21 cellular contexts compared by ENCODE assay signal in genomic region chr17:79538291-79538690, GRCh38.
DNase-seq lines count a peak whose midpoint lies in the region; ATAC-seq, FAIRE-seq and TF ChIP-seq lines count a peak whose summit lies in the region.
"Had no signal": no experiment of that assay in that cellular context is flagged by ENCODE, and none has a peak within 500 bp of the region (broad histone marks: within the 10 kb centered on the region; RNA-seq: fewer than 3 reads in every experiment).

No MANE protein-coding gene starts in this region.

- TF ChIP-seq CTCF in chondrocyte (IDR thresholded peaks at IDR 0.05) (no peak), spleen (IDR thresholded peaks at IDR 0.05 in 8 of 11, conservative IDR thresholded peaks at IDR 0.05 in 3 of 11) (no peak), Caco-2 (IDR thresholded peaks at IDR 0.05; ENCODE audit: insufficient read depth in 1 of 2, low read depth in 1 of 2, low read length in 1 of 2, severe bottlenecking in 1 of 2, unreplicated experiment in 1 of 2) (no peak)

- peaks cover 10 to 57% (median 37%) of the 10 kb centered on the region in 10 experiments for H3K4me1 ChIP-seq in BLaER1 treated with 17β-estradiol and CSF1 and Interleukin-3, amounts not matched to agents 10 nM and 100 nM
- H3K4me1 ChIP-seq in neuronal stem cell (ENCODE audit: control insufficient read depth in 2 of 2, insufficient read depth in 1 of 2, low read depth in 1 of 2, low read length in 2 of 2) = no peaks in the 10 kb centered on the region
- H3K4me1 ChIP-seq in spleen = peaks cover 0 to 12% (median 0%) of the 10 kb centered on the region in 6 donors
- H3K4me1 ChIP-seq in Caco-2 = no peaks in the 10 kb centered on the region
- H3K4me1 ChIP-seq: HAP-1 had no signal

- H2AFZ ChIP-seq in neuronal stem cell (ENCODE audit: low read length) = no peak overlapping the region

- H3K27ac ChIP-seq in BLaER1 treated with 17β-estradiol and CSF1 and Interleukin-3, amounts not matched to agents 10 nM and 100 nM = no peak overlapping the region
- H3K27ac ChIP-seq in neuronal stem cell (replicated peaks; ENCODE audit: low read length) = no peak overlapping the region
- H3K27ac ChIP-seq in spleen = no peak overlapping the region

- no peaks in the 10 kb centered on the region for H3K27me3 ChIP-seq in BLaER1 treated with 17β-estradiol and CSF1 and Interleukin-3, amounts not matched to agents 10 nM and 100 nM
- H3K27me3 ChIP-seq in neuronal stem cell (ENCODE audit: control insufficient read depth in 3 of 3, insufficient read depth in 3 of 3, low read depth in 1 of 3, low read length in 3 of 3) (peaks cover 0 to 42% (median 0%) of the 10 kb centered on the region in 3 experiments), spleen (replicated peaks in 1 of 7) (peaks cover 0 to 74% (median 6%) of the 10 kb centered on the region in 7 donors), Caco-2 (replicated peaks; ENCODE audit: control insufficient read depth, insufficient read depth, low read length) (no peaks in the 10 kb centered on the region; the same call in 1 of the 2 replicates)

- no peaks in the 10 kb centered on the region; a peak in 1 of 22 replicates for H4K20me1 ChIP-seq in BLaER1 treated with 17β-estradiol and CSF1 and Interleukin-3, amounts not matched to agents 10 nM and 100 nM

- H2BK5ac ChIP-seq in neuronal stem cell (ENCODE audit: low read length) = no peak overlapping the region

- H3K27ac Mint-ChIP-seq in chondrocyte (ENCODE audit: unreplicated experiment) = no peak overlapping the region
- H3K27ac Mint-ChIP-seq in Caco-2 (ENCODE audit: unreplicated experiment) = no peak overlapping the region
- H3K27ac Mint-ChIP-seq: CD14-positive monocyte; CD4-positive, alpha-beta T cell; CD8-positive, alpha-beta memory T cell; HFFc6 had no signal

- H3K18ac ChIP-seq in neuronal stem cell (ENCODE audit: low read length) = peak overlapping the region; percentile 81

- H3K9me3 Mint-ChIP-seq in chondrocyte (ENCODE audit: low read depth) (no peaks in the 10 kb centered on the region), Caco-2 (ENCODE audit: unreplicated experiment) (no peaks in the 10 kb centered on the region)
- H3K9me3 Mint-ChIP-seq: CD4-positive, alpha-beta T cell; CD8-positive, alpha-beta memory T cell had no signal

- CTCF ChIA-PET in Caco-2 (lab: Charles Lee) = no interaction called here

- H3K27me3 Mint-ChIP-seq in chondrocyte (ENCODE audit: low read depth) (peaks cover 28% of the 10 kb centered on the region), Caco-2 (ENCODE audit: insufficient read depth, unreplicated experiment) (peaks cover 6% of the 10 kb centered on the region)

- POLR2A ChIA-PET in Caco-2 (lab: Charles Lee) = no interaction called here

- no peak overlapping the region for H3K4ac ChIP-seq in neuronal stem cell (ENCODE audit: low read length)

- no peaks in the 10 kb centered on the region for H3K36me3 Mint-ChIP-seq in chondrocyte (ENCODE audit: low read depth)
- H3K36me3 Mint-ChIP-seq in Caco-2 (ENCODE audit: insufficient read depth, unreplicated experiment) = no peaks in the 10 kb centered on the region
- H3K36me3 Mint-ChIP-seq: CD14-positive monocyte had no signal

- no peaks in the 10 kb centered on the region for H3K9me3 ChIP-seq in BLaER1 treated with 17β-estradiol and CSF1 and Interleukin-3, amounts not matched to agents 10 nM and 100 nM (replicated peaks in 1 of 11)
- H3K9me3 ChIP-seq in neuronal stem cell (replicated peaks in 1 of 2; ENCODE audit: control insufficient read depth in 2 of 2, insufficient read depth in 1 of 2, low read depth in 1 of 2, low read length in 2 of 2) (no peaks in the 10 kb centered on the region), spleen (no peaks in the 10 kb centered on the region), Caco-2 (no peaks in the 10 kb centered on the region)
- H3K9me3 ChIP-seq: HAP-1 had no signal

- intact Hi-C loops in spleen (cut with DNase I; ENCODE audit: low total_unique reads) (no loop called here), Caco-2 (cut with micrococcal nuclease; ENCODE audit: unreplicated experiment) (no loop called here)

- no CpG with 5 or more reads among the region's 6 CpGs for WGBS in neuronal stem cell (ENCODE audit: extremely low coverage in 2 of 2, insufficient read length in 2 of 2, insufficient replicate concordance in 1 of 2), 2 donors
- 78 to 90% (median 82%) methylated on average over 4 to 6 of the region's 6 CpGs for WGBS in spleen, 5 donors

- no peak overlapping the region for H2BK12ac ChIP-seq in neuronal stem cell (ENCODE audit: low read length)

- peak overlapping the region; percentile 2 for H2AK5ac ChIP-seq in neuronal stem cell (ENCODE audit: low read depth, low read length)

- TF ChIP-seq POLR2A in spleen (IDR thresholded peaks at IDR 0.05) (no peak), GM12891 (IDR thresholded peaks at IDR 0.05; ENCODE audit: low read depth, low read length) (no peak)

- H3K4me3 Mint-ChIP-seq in chondrocyte (ENCODE audit: unreplicated experiment) (no peak overlapping the region), Caco-2 (ENCODE audit: unreplicated experiment) (no peak overlapping the region)
- H3K4me3 Mint-ChIP-seq: CD14-positive monocyte; CD4-positive, alpha-beta T cell; CD8-positive, alpha-beta memory T cell; HFFc6 had no signal

- no peak overlapping the region for H3K4me3 ChIP-seq in BLaER1 treated with 17β-estradiol and CSF1 and Interleukin-3, amounts not matched to agents 10 nM and 100 nM
- no peak overlapping the region for H3K4me3 ChIP-seq in neuronal stem cell (ENCODE audit: low read length in 2 of 2)
- no peak overlapping the region for H3K4me3 ChIP-seq in spleen
- H3K4me3 ChIP-seq in Caco-2 (ENCODE audit: low read depth, low read length) = no peak overlapping the region
- H3K4me3 ChIP-seq: HAP-1 had no signal

- H3K36me3 ChIP-seq in BLaER1 treated with 17β-estradiol and CSF1 and Interleukin-3, amounts not matched to agents 10 nM and 100 nM = no peaks in the 10 kb centered on the region
- no peaks in the 10 kb centered on the region for H3K36me3 ChIP-seq in neuronal stem cell (replicated peaks in 1 of 2; ENCODE audit: control insufficient read depth in 2 of 2, insufficient read depth in 2 of 2, low read length in 2 of 2)
- no peaks in the 10 kb centered on the region for H3K36me3 ChIP-seq in spleen
- H3K36me3 ChIP-seq in Caco-2 (ENCODE audit: control insufficient read depth, insufficient read depth, low read length) = no peaks in the 10 kb centered on the region
- H3K36me3 ChIP-seq: HAP-1 had no signal

- no peak overlapping the region for H4K91ac ChIP-seq in neuronal stem cell (ENCODE audit: low read depth, low read length, poor library complexity)

- no peak overlapping the region for H2BK120ac ChIP-seq in neuronal stem cell (ENCODE audit: low read depth, low read length)

- H3K79me1 ChIP-seq in neuronal stem cell (ENCODE audit: low read depth, low read length) = no peaks in the 10 kb centered on the region

- DNase-seq in chondrocyte (ENCODE audit: low spot score) (peak; percentile 68), neuronal stem cell (ENCODE audit: low spot score) (no peak), spleen (peak; percentile 36), GM12891 (ENCODE audit: insufficient read length, low spot score) (no peak), Caco-2 (no peak), NCI-H526 treated with DMSO at 0.1 percent for 48 hours (lab: John Stamatoyannopoulos, UW) (no peak)
- DNase-seq: Calu3; CD4-positive, alpha-beta T cell; DMS53; DMS79 treated with DMSO at 0.1 percent for 48 hours; GF-D8; GOT3; HFFc6 had no signal

- FAIRE-seq in GM12891 (lab: Jason Lieb, UNC) = no peak
- FAIRE-seq: GM12892, GM19239, H54 had no signal

- no peak overlapping the region for H3K23ac ChIP-seq in neuronal stem cell (ENCODE audit: low read depth, low read length, poor library complexity)

- no peak for ATAC-seq in GM18511 (IDR thresholded peaks at IDR 0.05; ENCODE audit: unreplicated experiment)

- H3K4me1 Mint-ChIP-seq in chondrocyte (ENCODE audit: low read depth) = no peaks in the 10 kb centered on the region
- no peaks in the 10 kb centered on the region for H3K4me1 Mint-ChIP-seq in Caco-2 (ENCODE audit: low read depth, unreplicated experiment)
- H3K4me1 Mint-ChIP-seq: CD14-positive monocyte; CD8-positive, alpha-beta memory T cell had no signal

- no peak overlapping the region for H3K9ac ChIP-seq in BLaER1 treated with 17β-estradiol and CSF1 and Interleukin-3, amounts not matched to agents 10 nM and 100 nM
- peak overlapping the region; percentile 24 for H3K9ac ChIP-seq in neuronal stem cell (ENCODE audit: low read depth, low read length, poor library complexity)

- no peak overlapping the region for H4K8ac ChIP-seq in neuronal stem cell (ENCODE audit: low read depth, low read length)

- no peak overlapping the region for H2BK15ac ChIP-seq in neuronal stem cell (ENCODE audit: low read length)

- H3K14ac ChIP-seq in neuronal stem cell (ENCODE audit: low read length) = peak overlapping the region; percentile 27

- BruUV-seq in Caco-2 (replicated peaks; lab: Mats Ljungman, UMichigan) = no TSS peak

- peak overlapping the region in 9 of 11 experiments; percentile 20 to 82 (median 77); a peak in 18 of 22 replicates for H3K4me2 ChIP-seq in BLaER1 treated with 17β-estradiol and CSF1 and Interleukin-3, amounts not matched to agents 10 nM and 100 nM
- H3K4me2 ChIP-seq in neuronal stem cell (ENCODE audit: insufficient read depth, low read length, poor library complexity, severe bottlenecking) = no peak overlapping the region

TF ChIP-seq in GM12891, 5 proteins besides CTCF, POLR2A, EP300 and RAD21:
- TF ChIP-seq POLR2AphosphoS5 (IDR thresholded peaks at IDR 0.05; ENCODE audit: low read depth, low read length) (no peak), SPI1 (IDR thresholded peaks at IDR 0.05; ENCODE audit: low read depth, low read length) (no peak), POU2F2 (IDR thresholded peaks at IDR 0.05; ENCODE audit: low read depth, low read length) (no peak), TAF1 (IDR thresholded peaks at IDR 0.05; ENCODE audit: low read depth, low read length) (no peak), PAX5 (IDR thresholded peaks at IDR 0.05; ENCODE audit: insufficient read depth, low read length, severe bottlenecking) (no peak)

Comparison
In these comparisons a context has a peak if more than half of its experiments do, and no peak if none do; other contexts are left out.
1. DNase-seq: peak in chondrocyte (single experiment) and spleen (single experiment); none in neuronal stem cell (single experiment), GM12891 (single experiment), Caco-2 (0 of 2) and NCI-H526 treated with DMSO at 0.1 percent for 48 hours (single experiment).